28 cellular contexts compared by ENCODE assay signal in the genomic region with DNA sequence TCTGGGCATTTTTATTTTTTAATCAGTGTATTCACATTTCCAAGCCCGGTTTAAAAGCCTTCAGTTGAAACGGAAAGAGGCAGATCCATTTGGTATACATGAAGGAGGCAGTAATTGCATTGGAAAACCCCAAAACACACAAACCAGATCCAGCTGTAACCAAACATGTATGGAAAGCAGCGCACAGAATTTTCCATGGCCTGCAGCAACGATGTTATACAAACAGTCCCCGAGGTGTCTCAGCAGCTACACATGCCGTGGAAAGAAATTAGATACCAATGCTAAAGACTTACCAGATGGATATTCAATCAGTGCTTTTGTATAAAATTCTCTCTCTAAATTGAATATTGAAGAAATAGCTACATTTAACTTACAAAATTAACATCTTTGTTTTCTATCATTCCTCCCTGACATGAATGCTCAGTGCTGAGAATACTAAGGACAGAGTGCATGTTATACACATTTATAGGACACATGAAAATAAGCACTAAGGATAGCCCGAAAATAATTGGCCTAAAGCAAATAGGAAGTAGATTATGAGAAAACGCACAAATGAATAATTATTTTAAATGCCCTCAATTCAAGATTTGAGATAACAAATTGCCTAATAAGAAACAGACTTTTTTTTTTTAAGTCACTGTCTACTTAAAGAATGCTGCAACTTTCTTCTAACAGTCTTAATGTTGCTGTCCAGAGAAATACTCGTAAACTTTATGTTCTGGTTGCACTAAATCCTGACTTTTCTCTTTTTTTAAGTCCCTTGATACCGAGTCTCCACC.
DNase-seq lines count a peak whose midpoint lies in the region; ATAC-seq and TF ChIP-seq lines count a peak whose summit lies in the region.
"Had no signal": no experiment of that assay in that cellular context is flagged by ENCODE, and none has a peak within 500 bp of the region (broad histone marks: within the 10 kb centered on the region; RNA-seq: fewer than 3 reads in every experiment).

No MANE protein-coding gene starts in this region.

- no peaks in the 10 kb centered on the region for H3K27me3 ChIP-seq in neural progenitor cell
- H3K27me3 ChIP-seq: cardiac muscle cell, colonic mucosa, tibial nerve had no signal

- no peak overlapping the region for H3K27ac ChIP-seq in neural progenitor cell
- H3K27ac ChIP-seq: cardiac muscle cell, colonic mucosa, GM23248, PC-9, tibial nerve, VCaP had no signal

- H3K4me1 ChIP-seq in neural progenitor cell: no peaks in the 10 kb centered on the region
- H3K4me1 ChIP-seq: colonic mucosa, tibial nerve had no signal

- no peaks in the 10 kb centered on the region for H3K36me3 ChIP-seq in neural progenitor cell
- H3K36me3 ChIP-seq: cardiac muscle cell, colonic mucosa, tibial nerve had no signal

- no peak overlapping the region for H3K9ac ChIP-seq in neural progenitor cell
- H3K9ac ChIP-seq: GM23248 had no signal

- POLR2A ChIA-PET in MCF 10A (lab: Yijun Ruan, JAX): interaction anchor here (0.7 kb wide), 1 partner anchor 83 kb away, joined by 3 read pairs; no protein-coding TSS in a partner anchor

- peak overlapping the region; percentile 34 for H2AFZ ChIP-seq in neural progenitor cell (replicated peaks)
- H2AFZ ChIP-seq: GM23248, PC-9 had no signal

- H3K27me3 Mint-ChIP-seq in neural progenitor cell (ENCODE audit: insufficient read depth, low read depth) (no peaks in the 10 kb centered on the region), MCF 10A (ENCODE audit: insufficient read depth, unreplicated experiment) (no peaks in the 10 kb centered on the region)
- no peaks in the 10 kb centered on the region for H3K27me3 Mint-ChIP-seq in stimulated activated naive CD8-positive, alpha-beta T cell treated with anti-CD3 and anti-CD28 coated beads, Interleukin-15, amount 100 ng/mL, for 72 hours
- H3K27me3 Mint-ChIP-seq: activated CD4-positive, alpha-beta T cell treated with anti-CD3 and anti-CD28 coated beads for 36 hours; activated naive CD8-positive, alpha-beta T cell; CD8-positive, alpha-beta memory T cell; IgD-negative memory B cell had no signal

- H3K4me3 Mint-ChIP-seq in neural progenitor cell (no peak overlapping the region), MCF 10A (ENCODE audit: unreplicated experiment) (no peak overlapping the region)
- no peak overlapping the region for H3K4me3 Mint-ChIP-seq in stimulated activated naive CD8-positive, alpha-beta T cell treated with anti-CD3 and anti-CD28 coated beads, Interleukin-15, amount 100 ng/mL, for 72 hours
- H3K4me3 Mint-ChIP-seq: activated CD4-positive, alpha-beta T cell treated with anti-CD3 and anti-CD28 coated beads for 36 hours; activated CD8-positive, alpha-beta T cell treated with anti-CD3 and anti-CD28 coated beads, Interleukin-2, amount 10 ng/mL, durations not matched to agents 7 days and 5 days; activated naive CD8-positive, alpha-beta T cell; CD8-positive, alpha-beta memory T cell; IgD-negative memory B cell had no signal

- no peak overlapping the region for H3K27ac Mint-ChIP-seq in neural progenitor cell
- H3K27ac Mint-ChIP-seq in stimulated activated naive CD8-positive, alpha-beta T cell treated with anti-CD3 and anti-CD28 coated beads, Interleukin-15, amount 100 ng/mL, for 72 hours: no peak overlapping the region
- no peak overlapping the region for H3K27ac Mint-ChIP-seq in MCF 10A (ENCODE audit: low read depth, unreplicated experiment)
- H3K27ac Mint-ChIP-seq: activated CD4-positive, alpha-beta T cell treated with anti-CD3 and anti-CD28 coated beads for 36 hours; activated CD8-positive, alpha-beta T cell treated with anti-CD3 and anti-CD28 coated beads, Interleukin-2, amount 10 ng/mL, durations not matched to agents 7 days and 5 days; activated naive CD8-positive, alpha-beta T cell; CD8-positive, alpha-beta memory T cell; IgD-negative memory B cell had no signal

- intact Hi-C loops in MCF 10A (cut with micrococcal nuclease): no loop called here

- TF ChIP-seq CTCF in neural progenitor cell (IDR thresholded peaks at IDR 0.05) (no peak), MCF 10A (IDR thresholded peaks at IDR 0.05; ENCODE audit: unreplicated experiment) (no peak)

- no peaks in the 10 kb centered on the region for H3F3A ChIP-seq in neural progenitor cell (ENCODE audit: low read depth)

- peak; percentile 68 for DNase-seq in NCI-H1092 treated with DMSO at 0.1 percent for 48 hours (lab: John Stamatoyannopoulos, UW)
- DNase-seq in NCI-H69 (lab: John Stamatoyannopoulos, UW): peak; percentile 88
- DNase-seq in fibroblast of gingiva (ENCODE audit: low read depth): peak; percentile 54
- DNase-seq in neural progenitor cell (ENCODE audit: low spot score): no peak
- DNase-seq in stimulated activated naive CD8-positive, alpha-beta T cell treated with anti-CD3 and anti-CD28 coated beads, Interleukin-15, amount 100 ng/mL, for 72 hours: no peak
- DNase-seq in H4 (ENCODE audit: low spot score): no peak
- DNase-seq in MCF 10A (ENCODE audit: unreplicated experiment): no peak
- DNase-seq in NCI-H1694 treated with DMSO at 0.1 percent for 48 hours (lab: John Stamatoyannopoulos, UW): no peak
- DNase-seq: activated CD4-positive, alpha-beta T cell treated with anti-CD3 and anti-CD28 coated beads for 36 hours; activated CD8-positive, alpha-beta T cell treated with anti-CD3 and anti-CD28 coated beads, Interleukin-2, amount 10 ng/mL, durations not matched to agents 7 days and 5 days; anterior cingulate cortex; CD8-positive, alpha-beta memory T cell; colonic mucosa; effector CD4-positive, alpha-beta T cell; EL; GM23248; NCI-H1105 treated with DMSO at 0.1 percent for 48 hours; NCI-H510A; PC-9; SHP77; stimulated activated CD4-positive, alpha-beta T cell treated with anti-CD3 and anti-CD28 coated beads, Interleukin-15, amount 100 ng/mL, for 24 hours; stimulated activated CD4-positive, alpha-beta T cell treated with anti-CD3 and anti-CD28 coated beads, Interleukin-4, amount 100 ng/mL, for 4 hours; SW 1271 had no signal

- no peaks in the 10 kb centered on the region for H3K9me3 Mint-ChIP-seq in neural progenitor cell
- no peaks in the 10 kb centered on the region for H3K9me3 Mint-ChIP-seq in stimulated activated naive CD8-positive, alpha-beta T cell treated with anti-CD3 and anti-CD28 coated beads, Interleukin-15, amount 100 ng/mL, for 72 hours
- H3K9me3 Mint-ChIP-seq in MCF 10A (ENCODE audit: unreplicated experiment): no peaks in the 10 kb centered on the region

- no TSS peak for BruUV-seq in MCF 10A (replicated peaks; lab: Mats Ljungman, UMichigan)

- H3K36me3 Mint-ChIP-seq in neural progenitor cell (no peaks in the 10 kb centered on the region), MCF 10A (ENCODE audit: insufficient read depth, unreplicated experiment) (no peaks in the 10 kb centered on the region)
- H3K36me3 Mint-ChIP-seq: activated naive CD8-positive, alpha-beta T cell; CD8-positive, alpha-beta memory T cell had no signal

- no peaks in the 10 kb centered on the region for H4K20me1 ChIP-seq in neural progenitor cell (ENCODE audit: low read depth)

- no peaks in the 10 kb centered on the region for H3K79me2 ChIP-seq in neural progenitor cell (ENCODE audit: low read depth)

- CTCF ChIA-PET in MCF 10A (lab: Yijun Ruan, JAX): no interaction called here

- no peak overlapping the region for H3K4me3 ChIP-seq in neural progenitor cell
- H3K4me3 ChIP-seq: cardiac muscle cell, colonic mucosa, GM23248, PC-9, tibial nerve had no signal

- no peaks in the 10 kb centered on the region for H3K9me3 ChIP-seq in neural progenitor cell (ENCODE audit: low read depth)
- H3K9me3 ChIP-seq: colonic mucosa, tibial nerve had no signal

- ATAC-seq in stimulated activated naive CD8-positive, alpha-beta T cell treated with anti-CD3 and anti-CD28 coated beads, Interleukin-15, amount 100 ng/mL, for 72 hours: no peak
- ATAC-seq: activated CD4-positive, alpha-beta T cell treated with anti-CD3 and anti-CD28 coated beads for 36 hours; activated CD8-positive, alpha-beta T cell treated with anti-CD3 and anti-CD28 coated beads, Interleukin-2, amount 10 ng/mL, durations not matched to agents 7 days and 5 days had no signal

- peaks cover 16% of the 10 kb centered on the region for H3K4me1 Mint-ChIP-seq in neural progenitor cell
- no peaks in the 10 kb centered on the region for H3K4me1 Mint-ChIP-seq in stimulated activated naive CD8-positive, alpha-beta T cell treated with anti-CD3 and anti-CD28 coated beads, Interleukin-15, amount 100 ng/mL, for 72 hours
- no peaks in the 10 kb centered on the region for H3K4me1 Mint-ChIP-seq in MCF 10A (ENCODE audit: insufficient read depth, unreplicated experiment)
- H3K4me1 Mint-ChIP-seq: activated CD4-positive, alpha-beta T cell treated with anti-CD3 and anti-CD28 coated beads for 36 hours; CD8-positive, alpha-beta memory T cell; IgD-negative memory B cell had no signal

- no peak overlapping the region for H3K4me2 ChIP-seq in neural progenitor cell
- H3K4me2 ChIP-seq: PC-9 had no signal

Comparison
In these comparisons a context has a peak if more than half of its experiments do, and no peak if none do; other contexts are left out.
1. DNase-seq: peak in NCI-H1092 treated with DMSO at 0.1 percent for 48 hours (single experiment), NCI-H69 (single experiment) and fibroblast of gingiva (single experiment); none in neural progenitor cell (single experiment), stimulated activated naive CD8-positive, alpha-beta T cell treated with anti-CD3 and anti-CD28 coated beads, Interleukin-15, amount 100 ng/mL, for 72 hours (0 of 2), H4 (single experiment), MCF 10A (single experiment) and NCI-H1694 treated with DMSO at 0.1 percent for 48 hours (single experiment).